In the genomic region with DNA sequence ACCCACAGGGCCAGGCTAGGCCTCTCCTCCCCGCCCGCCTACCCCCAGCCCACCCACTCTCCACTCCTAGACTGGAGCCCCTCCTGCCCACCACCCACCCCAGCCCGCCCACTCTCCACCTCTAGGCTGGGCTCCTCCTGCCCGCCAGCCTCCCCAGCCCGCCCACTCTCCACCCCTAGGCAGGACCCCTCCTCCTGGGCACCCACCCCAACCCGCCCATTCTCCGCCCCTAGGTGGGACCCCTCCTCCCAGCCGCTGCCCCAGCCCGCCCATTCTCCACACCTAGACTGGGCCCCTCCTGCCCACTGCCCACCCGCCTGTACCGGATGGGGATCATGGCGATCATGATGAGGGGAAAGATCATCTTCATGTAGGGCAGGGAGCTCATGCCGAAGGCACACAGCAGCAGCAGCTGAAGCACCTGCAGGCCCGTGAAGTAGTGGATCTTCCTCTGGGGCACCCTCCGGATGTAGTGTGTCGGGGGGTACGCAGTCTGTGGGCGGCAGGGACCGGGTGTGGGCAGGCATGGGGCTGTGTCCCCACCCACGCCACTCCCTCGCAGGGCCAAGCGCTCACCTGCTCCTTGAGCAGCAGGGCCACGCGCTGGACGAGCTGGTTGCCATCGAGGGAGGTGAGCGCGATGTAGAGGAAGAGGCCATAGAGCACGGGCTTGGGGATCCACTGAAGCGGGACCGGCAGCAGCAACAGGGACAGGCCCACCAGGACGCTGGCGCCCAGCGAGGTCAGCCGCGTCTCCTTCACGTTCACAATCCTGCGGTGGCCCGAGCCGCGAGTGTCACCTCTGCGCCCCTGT, we compare ENCODE assay signal across 30 cellular contexts.
"Had no signal": no experiment of that assay in that cellular context is flagged by ENCODE, and none has a peak within 500 bp of the region (broad histone marks: within the 10 kb centered on the region; RNA-seq: fewer than 3 reads in every experiment).

No MANE protein-coding gene starts in this region.

- H3K4me1 ChIP-seq: colonic mucosa, esophagus muscularis mucosa, pancreas, upper lobe of left lung had no signal

- DNase-seq: activated CD4-positive, alpha-beta T cell treated with anti-CD3 and anti-CD28 coated beads, Interleukin-2, amount 10 ng/mL, durations not matched to agents 7 days and 5 days; activated CD4-positive, CD25-positive, alpha-beta regulatory T cell treated with anti-CD3 and anti-CD28 coated beads, Interleukin-2, amount 50 U/mL, for 72 hours; activated T-cell treated with anti-CD3 and anti-CD28 coated beads, Interleukin-2, amount 50 U/mL, for 24 hours; amniotic stem cell; colonic mucosa; dorsolateral prefrontal cortex; effector memory CD8-positive, alpha-beta T cell; glutamatergic neuron; left cardiac atrium; psoas muscle; small intestine; stimulated activated CD4-positive, alpha-beta T cell treated with anti-CD3 and anti-CD28 coated beads, Interleukin-2, amount 100 ng/mL, for 48 hours; stimulated activated CD8-positive, alpha-beta memory T cell treated with anti-CD3 and anti-CD28 coated beads, Interleukin-4, amount 100 ng/mL, for 48 hours; stimulated activated naive CD4-positive, alpha-beta T cell; T-cell had no signal

- H3K36me3 ChIP-seq: colonic mucosa had no signal

- H3K27me3 ChIP-seq: colonic mucosa, dorsolateral prefrontal cortex, esophagus muscularis mucosa, hepatocyte, neutrophil, pancreas, upper lobe of left lung had no signal

- H3K9me3 ChIP-seq: colonic mucosa, esophagus muscularis mucosa, neutrophil, pancreas, psoas muscle, upper lobe of left lung had no signal

- H3K4me1 Mint-ChIP-seq: activated T-helper 17 cell treated with anti-CD3 and anti-CD28 coated beads, Interleukin-2, amount 50 U/mL, for 72 hours had no signal

- H3K79me2 ChIP-seq: hepatocyte had no signal

- FAIRE-seq: bronchial epithelial cell, endothelial cell of umbilical vein, frontal cortex, islet of Langerhans, pancreas, small intestine had no signal

- H3K27me3 Mint-ChIP-seq: activated CD4-positive, alpha-beta T cell treated with anti-CD3 and anti-CD28 coated beads, Interleukin-2, amount 10 ng/mL, durations not matched to agents 7 days and 5 days; activated T-cell treated with anti-CD3 and anti-CD28 coated beads, Interleukin-2, amount 50 U/mL, for 24 hours; activated T-helper 17 cell treated with anti-CD3 and anti-CD28 coated beads, Interleukin-2, amount 50 U/mL, for 72 hours; effector memory CD8-positive, alpha-beta T cell; natural killer cell treated with Interleukin-12 subunit alpha and Interleukin-12 subunit beta and Interleukin-15 and Interleukin-18, amount 100 ng/mL, for 72 hours; T-cell had no signal

- H3K27ac ChIP-seq: colonic mucosa, esophagus muscularis mucosa, hepatocyte, neutrophil, pancreas, psoas muscle, upper lobe of left lung, VCaP had no signal

- H3K4me3 ChIP-seq: colonic mucosa, dorsolateral prefrontal cortex, esophagus muscularis mucosa, hepatocyte, pancreas, psoas muscle, upper lobe of left lung had no signal

- H3K4me3 Mint-ChIP-seq: activated CD4-positive, alpha-beta T cell treated with anti-CD3 and anti-CD28 coated beads, Interleukin-2, amount 10 ng/mL, durations not matched to agents 7 days and 5 days; activated T-cell treated with anti-CD3 and anti-CD28 coated beads, Interleukin-2, amount 50 U/mL, for 24 hours; activated T-helper 17 cell treated with anti-CD3 and anti-CD28 coated beads, Interleukin-2, amount 50 U/mL, for 72 hours; effector memory CD8-positive, alpha-beta T cell; natural killer cell treated with Interleukin-12 subunit alpha and Interleukin-12 subunit beta and Interleukin-15 and Interleukin-18, amount 100 ng/mL, for 72 hours; T-cell; T-helper 2 cell treated with Interferon-gamma antibody and Interleukin-4, amounts not matched to agents 5 μg/mL and 100 μg/mL, for 36 hours had no signal

- H3K27ac Mint-ChIP-seq: activated CD4-positive, alpha-beta T cell treated with anti-CD3 and anti-CD28 coated beads, Interleukin-2, amount 10 ng/mL, durations not matched to agents 7 days and 5 days; activated naive CD4-positive, alpha-beta T cell treated with anti-CD3 and anti-CD28 coated beads, Interleukin-2, amount 50 U/mL, for 72 hours; activated T-cell treated with anti-CD3 and anti-CD28 coated beads, Interleukin-2, amount 50 U/mL, for 24 hours; activated T-helper 17 cell treated with anti-CD3 and anti-CD28 coated beads, Interleukin-2, amount 50 U/mL, for 72 hours; effector memory CD8-positive, alpha-beta T cell; natural killer cell treated with Interleukin-12 subunit alpha and Interleukin-12 subunit beta and Interleukin-15 and Interleukin-18, amount 100 ng/mL, for 72 hours; T-cell; T-helper 2 cell treated with Interferon-gamma antibody and Interleukin-4, amounts not matched to agents 5 μg/mL and 100 μg/mL, for 36 hours had no signal

- H2AFZ ChIP-seq: hepatocyte had no signal

- H3K4me2 ChIP-seq: hepatocyte had no signal

- ATAC-seq: activated naive CD4-positive, alpha-beta T cell treated with anti-CD3 and anti-CD28 coated beads, Interleukin-2, amount 50 U/mL, for 72 hours; activated T-helper 17 cell treated with anti-CD3 and anti-CD28 coated beads, Interleukin-2, amount 50 U/mL, for 72 hours; effector memory CD8-positive, alpha-beta T cell; left cardiac atrium; natural killer cell treated with Interleukin-12 subunit alpha and Interleukin-12 subunit beta and Interleukin-15 and Interleukin-18, amount 100 ng/mL, for 72 hours; pancreas; psoas muscle; right cardiac atrium; T-cell had no signal

- H3K9me3 Mint-ChIP-seq: activated CD4-positive, alpha-beta T cell treated with anti-CD3 and anti-CD28 coated beads, Interleukin-2, amount 10 ng/mL, durations not matched to agents 7 days and 5 days; activated naive CD4-positive, alpha-beta T cell treated with anti-CD3 and anti-CD28 coated beads, Interleukin-2, amount 50 U/mL, for 72 hours; activated T-cell treated with anti-CD3 and anti-CD28 coated beads, Interleukin-2, amount 50 U/mL, for 24 hours; activated T-helper 17 cell treated with anti-CD3 and anti-CD28 coated beads, Interleukin-2, amount 50 U/mL, for 72 hours; effector memory CD8-positive, alpha-beta T cell; natural killer cell treated with Interleukin-12 subunit alpha and Interleukin-12 subunit beta and Interleukin-15 and Interleukin-18, amount 100 ng/mL, for 72 hours; T-cell; T-helper 2 cell treated with Interferon-gamma antibody and Interleukin-4, amounts not matched to agents 5 μg/mL and 100 μg/mL, for 36 hours had no signal

- H3K36me3 Mint-ChIP-seq: activated naive CD4-positive, alpha-beta T cell treated with anti-CD3 and anti-CD28 coated beads, Interleukin-2, amount 50 U/mL, for 72 hours; natural killer cell treated with Interleukin-12 subunit alpha and Interleukin-12 subunit beta and Interleukin-15 and Interleukin-18, amount 100 ng/mL, for 72 hours; T-cell had no signal
